In the genomic region with DNA sequence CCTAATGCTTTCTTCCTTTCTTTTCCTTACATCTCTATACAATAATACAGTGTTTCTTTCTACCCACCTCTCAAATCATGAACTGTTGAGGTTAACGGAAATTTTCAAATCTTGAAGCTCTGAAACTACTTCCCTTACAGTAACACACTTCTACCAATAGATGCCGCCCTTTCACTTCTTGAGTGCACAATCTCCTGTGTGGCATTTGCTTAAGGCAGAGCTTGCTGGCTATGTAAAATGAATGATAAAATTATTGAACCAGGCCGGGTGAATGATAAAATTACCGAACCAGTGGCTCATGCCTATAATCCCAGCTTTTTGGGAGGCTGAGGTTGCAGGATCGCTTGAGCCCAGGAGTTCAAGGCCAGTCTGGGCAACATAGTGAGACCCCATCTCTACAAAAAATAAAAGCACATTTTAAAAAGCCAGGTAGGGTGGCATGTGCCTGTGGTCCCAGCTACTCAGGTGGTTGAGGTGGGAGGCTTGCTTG, we compare ENCODE assay signal across 2 cellular contexts.
TF ChIP-seq lines count a peak whose summit lies in the region.

No MANE protein-coding gene starts in this region.

TF ChIP-seq in GM23338, 12 proteins besides CTCF, POLR2A, EP300 and RAD21 (continued from another document):
- TF ChIP-seq, protein P1, sequence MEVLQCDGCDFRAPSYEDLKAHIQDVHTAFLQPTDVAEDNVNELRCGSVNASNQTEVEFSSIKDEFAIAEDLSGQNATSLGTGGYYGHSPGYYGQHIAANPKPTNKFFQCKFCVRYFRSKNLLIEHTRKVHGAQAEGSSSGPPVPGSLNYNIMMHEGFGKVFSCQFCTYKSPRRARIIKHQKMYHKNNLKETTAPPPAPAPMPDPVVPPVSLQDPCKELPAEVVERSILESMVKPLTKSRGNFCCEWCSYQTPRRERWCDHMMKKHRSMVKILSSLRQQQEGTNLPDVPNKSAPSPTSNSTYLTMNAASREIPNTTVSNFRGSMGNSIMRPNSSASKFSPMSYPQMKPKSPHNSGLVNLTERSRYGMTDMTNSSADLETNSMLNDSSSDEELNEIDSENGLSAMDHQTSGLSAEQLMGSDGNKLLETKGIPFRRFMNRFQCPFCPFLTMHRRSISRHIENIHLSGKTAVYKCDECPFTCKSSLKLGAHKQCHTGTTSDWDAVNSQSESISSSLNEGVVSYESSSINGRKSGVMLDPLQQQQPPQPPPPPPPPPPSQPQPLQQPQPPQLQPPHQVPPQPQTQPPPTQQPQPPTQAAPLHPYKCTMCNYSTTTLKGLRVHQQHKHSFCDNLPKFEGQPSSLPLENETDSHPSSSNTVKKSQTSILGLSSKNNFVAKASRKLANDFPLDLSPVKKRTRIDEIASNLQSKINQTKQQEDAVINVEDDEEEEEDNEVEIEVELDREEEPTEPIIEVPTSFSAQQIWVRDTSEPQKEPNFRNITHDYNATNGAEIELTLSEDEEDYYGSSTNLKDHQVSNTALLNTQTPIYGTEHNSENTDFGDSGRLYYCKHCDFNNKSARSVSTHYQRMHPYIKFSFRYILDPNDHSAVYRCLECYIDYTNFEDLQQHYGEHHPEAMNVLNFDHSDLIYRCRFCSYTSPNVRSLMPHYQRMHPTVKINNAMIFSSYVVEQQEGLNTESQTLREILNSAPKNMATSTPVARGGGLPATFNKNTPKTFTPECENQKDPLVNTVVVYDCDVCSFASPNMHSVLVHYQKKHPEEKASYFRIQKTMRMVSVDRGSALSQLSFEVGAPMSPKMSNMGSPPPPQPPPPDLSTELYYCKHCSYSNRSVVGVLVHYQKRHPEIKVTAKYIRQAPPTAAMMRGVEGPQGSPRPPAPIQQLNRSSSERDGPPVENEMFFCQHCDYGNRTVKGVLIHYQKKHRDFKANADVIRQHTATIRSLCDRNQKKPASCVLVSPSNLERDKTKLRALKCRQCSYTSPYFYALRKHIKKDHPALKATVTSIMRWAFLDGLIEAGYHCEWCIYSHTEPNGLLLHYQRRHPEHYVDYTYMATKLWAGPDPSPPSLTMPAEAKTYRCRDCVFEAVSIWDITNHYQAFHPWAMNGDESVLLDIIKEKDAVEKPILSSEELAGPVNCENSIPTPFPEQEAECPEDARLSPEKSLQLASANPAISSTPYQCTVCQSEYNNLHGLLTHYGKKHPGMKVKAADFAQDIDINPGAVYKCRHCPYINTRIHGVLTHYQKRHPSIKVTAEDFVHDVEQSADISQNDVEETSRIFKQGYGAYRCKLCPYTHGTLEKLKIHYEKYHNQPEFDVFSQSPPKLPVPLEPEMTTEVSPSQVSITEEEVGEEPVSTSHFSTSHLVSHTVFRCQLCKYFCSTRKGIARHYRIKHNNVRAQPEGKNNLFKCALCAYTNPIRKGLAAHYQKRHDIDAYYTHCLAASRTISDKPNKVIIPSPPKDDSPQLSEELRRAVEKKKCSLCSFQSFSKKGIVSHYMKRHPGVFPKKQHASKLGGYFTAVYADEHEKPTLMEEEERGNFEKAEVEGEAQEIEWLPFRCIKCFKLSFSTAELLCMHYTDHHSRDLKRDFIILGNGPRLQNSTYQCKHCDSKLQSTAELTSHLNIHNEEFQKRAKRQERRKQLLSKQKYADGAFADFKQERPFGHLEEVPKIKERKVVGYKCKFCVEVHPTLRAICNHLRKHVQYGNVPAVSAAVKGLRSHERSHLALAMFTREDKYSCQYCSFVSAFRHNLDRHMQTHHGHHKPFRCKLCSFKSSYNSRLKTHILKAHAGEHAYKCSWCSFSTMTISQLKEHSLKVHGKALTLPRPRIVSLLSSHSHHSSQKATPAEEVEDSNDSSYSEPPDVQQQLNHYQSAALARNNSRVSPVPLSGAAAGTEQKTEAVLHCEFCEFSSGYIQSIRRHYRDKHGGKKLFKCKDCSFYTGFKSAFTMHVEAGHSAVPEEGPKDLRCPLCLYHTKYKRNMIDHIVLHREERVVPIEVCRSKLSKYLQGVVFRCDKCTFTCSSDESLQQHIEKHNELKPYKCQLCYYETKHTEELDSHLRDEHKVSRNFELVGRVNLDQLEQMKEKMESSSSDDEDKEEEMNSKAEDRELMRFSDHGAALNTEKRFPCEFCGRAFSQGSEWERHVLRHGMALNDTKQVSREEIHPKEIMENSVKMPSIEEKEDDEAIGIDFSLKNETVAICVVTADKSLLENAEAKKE (CRISPR knock-in tag; IDR thresholded peaks at IDR 0.05) = no peak
- TF ChIP-seq EZH2phosphoT487 (IDR thresholded peaks at IDR 0.05; ENCODE audit: unreplicated experiment) (no peak), ZNF114 (CRISPR knock-in tag; IDR thresholded peaks at IDR 0.05) (no peak), JUNB (IDR thresholded peaks at IDR 0.05; ENCODE audit: unreplicated experiment) (no peak), NANOG (IDR thresholded peaks at IDR 0.05; ENCODE audit: borderline replicate concordance) (no peak), ZNF331 (CRISPR knock-in tag; IDR thresholded peaks at IDR 0.05; ENCODE audit: low read depth) (no peak), EZH2 (IDR thresholded peaks at IDR 0.05; ENCODE audit: low read depth, unreplicated experiment) (no peak)
- TF ChIP-seq, protein P2, sequence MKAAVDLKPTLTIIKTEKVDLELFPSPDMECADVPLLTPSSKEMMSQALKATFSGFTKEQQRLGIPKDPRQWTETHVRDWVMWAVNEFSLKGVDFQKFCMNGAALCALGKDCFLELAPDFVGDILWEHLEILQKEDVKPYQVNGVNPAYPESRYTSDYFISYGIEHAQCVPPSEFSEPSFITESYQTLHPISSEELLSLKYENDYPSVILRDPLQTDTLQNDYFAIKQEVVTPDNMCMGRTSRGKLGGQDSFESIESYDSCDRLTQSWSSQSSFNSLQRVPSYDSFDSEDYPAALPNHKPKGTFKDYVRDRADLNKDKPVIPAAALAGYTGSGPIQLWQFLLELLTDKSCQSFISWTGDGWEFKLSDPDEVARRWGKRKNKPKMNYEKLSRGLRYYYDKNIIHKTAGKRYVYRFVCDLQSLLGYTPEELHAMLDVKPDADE (IDR thresholded peaks at IDR 0.05) = no peak
TF ChIP-seq in GM23338: peak in this region for 0.

TF ChIP-seq in WTC11, 78 proteins besides CTCF, POLR2A, EP300 and RAD21 (continued from another document):
- TF ChIP-seq, protein P3, sequence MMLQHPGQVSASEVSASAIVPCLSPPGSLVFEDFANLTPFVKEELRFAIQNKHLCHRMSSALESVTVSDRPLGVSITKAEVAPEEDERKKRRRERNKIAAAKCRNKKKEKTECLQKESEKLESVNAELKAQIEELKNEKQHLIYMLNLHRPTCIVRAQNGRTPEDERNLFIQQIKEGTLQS (CRISPR knock-in tag; conservative IDR thresholded peaks at IDR 0.05) = no peak
- TF ChIP-seq, protein P4, sequence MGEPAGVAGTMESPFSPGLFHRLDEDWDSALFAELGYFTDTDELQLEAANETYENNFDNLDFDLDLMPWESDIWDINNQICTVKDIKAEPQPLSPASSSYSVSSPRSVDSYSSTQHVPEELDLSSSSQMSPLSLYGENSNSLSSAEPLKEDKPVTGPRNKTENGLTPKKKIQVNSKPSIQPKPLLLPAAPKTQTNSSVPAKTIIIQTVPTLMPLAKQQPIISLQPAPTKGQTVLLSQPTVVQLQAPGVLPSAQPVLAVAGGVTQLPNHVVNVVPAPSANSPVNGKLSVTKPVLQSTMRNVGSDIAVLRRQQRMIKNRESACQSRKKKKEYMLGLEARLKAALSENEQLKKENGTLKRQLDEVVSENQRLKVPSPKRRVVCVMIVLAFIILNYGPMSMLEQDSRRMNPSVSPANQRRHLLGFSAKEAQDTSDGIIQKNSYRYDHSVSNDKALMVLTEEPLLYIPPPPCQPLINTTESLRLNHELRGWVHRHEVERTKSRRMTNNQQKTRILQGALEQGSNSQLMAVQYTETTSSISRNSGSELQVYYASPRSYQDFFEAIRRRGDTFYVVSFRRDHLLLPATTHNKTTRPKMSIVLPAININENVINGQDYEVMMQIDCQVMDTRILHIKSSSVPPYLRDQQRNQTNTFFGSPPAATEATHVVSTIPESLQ (CRISPR knock-in tag; IDR thresholded peaks at IDR 0.05) = no peak
- TF ChIP-seq RELA (CRISPR knock-in tag; IDR thresholded peaks at IDR 0.05; ENCODE audit: borderline replicate concordance) (no peak), ESRRA (CRISPR knock-in tag; IDR thresholded peaks at IDR 0.05; ENCODE audit: borderline replicate concordance) (no peak), IRF2 (CRISPR knock-in tag; IDR thresholded peaks at IDR 0.05; ENCODE audit: borderline replicate concordance, low read depth) (no peak), SOX15 (CRISPR knock-in tag; IDR thresholded peaks at IDR 0.05) (no peak), GABPB1 (CRISPR knock-in tag; IDR thresholded peaks at IDR 0.05) (0 out of 2 replicates have a peak, but pooled peaks have one; percentile 12), ZNF396 (CRISPR knock-in tag; IDR thresholded peaks at IDR 0.05; ENCODE audit: borderline replicate concordance) (no peak), ETV6 (CRISPR knock-in tag; IDR thresholded peaks at IDR 0.05) (no peak), GTF2I (CRISPR knock-in tag; conservative IDR thresholded peaks at IDR 0.05) (0 out of 2 replicates have a peak, but pooled peaks have one; percentile 19), SMAD3 (CRISPR knock-in tag; IDR thresholded peaks at IDR 0.05; ENCODE audit: borderline replicate concordance) (no peak), JUN (CRISPR knock-in tag; IDR thresholded peaks at IDR 0.05) (no peak), CREB1 (CRISPR knock-in tag; IDR thresholded peaks at IDR 0.05) (no peak), MXD4 (CRISPR knock-in tag; IDR thresholded peaks at IDR 0.05; ENCODE audit: borderline replicate concordance) (no peak), ELF4 (CRISPR knock-in tag; IDR thresholded peaks at IDR 0.05; ENCODE audit: low read depth) (no peak), FOXP1 (CRISPR knock-in tag; IDR thresholded peaks at IDR 0.05; ENCODE audit: borderline replicate concordance) (no peak)
- TF ChIP-seq, protein P5, sequence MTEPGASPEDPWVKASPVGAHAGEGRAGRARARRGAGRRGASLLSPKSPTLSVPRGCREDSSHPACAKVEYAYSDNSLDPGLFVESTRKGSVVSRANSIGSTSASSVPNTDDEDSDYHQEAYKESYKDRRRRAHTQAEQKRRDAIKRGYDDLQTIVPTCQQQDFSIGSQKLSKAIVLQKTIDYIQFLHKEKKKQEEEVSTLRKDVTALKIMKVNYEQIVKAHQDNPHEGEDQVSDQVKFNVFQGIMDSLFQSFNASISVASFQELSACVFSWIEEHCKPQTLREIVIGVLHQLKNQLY (CRISPR knock-in tag; IDR thresholded peaks at IDR 0.05) = no peak
- TF ChIP-seq, protein P6, sequence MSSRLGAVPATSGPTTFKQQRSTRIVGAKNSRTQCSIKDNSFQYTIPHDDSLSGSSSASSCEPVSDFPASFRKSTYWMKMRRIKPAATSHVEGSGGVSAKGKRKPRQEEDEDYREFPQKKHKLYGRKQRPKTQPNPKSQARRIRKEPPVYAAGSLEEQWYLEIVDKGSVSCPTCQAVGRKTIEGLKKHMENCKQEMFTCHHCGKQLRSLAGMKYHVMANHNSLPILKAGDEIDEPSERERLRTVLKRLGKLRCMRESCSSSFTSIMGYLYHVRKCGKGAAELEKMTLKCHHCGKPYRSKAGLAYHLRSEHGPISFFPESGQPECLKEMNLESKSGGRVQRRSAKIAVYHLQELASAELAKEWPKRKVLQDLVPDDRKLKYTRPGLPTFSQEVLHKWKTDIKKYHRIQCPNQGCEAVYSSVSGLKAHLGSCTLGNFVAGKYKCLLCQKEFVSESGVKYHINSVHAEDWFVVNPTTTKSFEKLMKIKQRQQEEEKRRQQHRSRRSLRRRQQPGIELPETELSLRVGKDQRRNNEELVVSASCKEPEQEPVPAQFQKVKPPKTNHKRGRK (CRISPR knock-in tag; IDR thresholded peaks at IDR 0.05; ENCODE audit: borderline replicate concordance) = no peak
